Comparison of ENCODE assay signal across 28 cellular contexts in the genomic region with DNA sequence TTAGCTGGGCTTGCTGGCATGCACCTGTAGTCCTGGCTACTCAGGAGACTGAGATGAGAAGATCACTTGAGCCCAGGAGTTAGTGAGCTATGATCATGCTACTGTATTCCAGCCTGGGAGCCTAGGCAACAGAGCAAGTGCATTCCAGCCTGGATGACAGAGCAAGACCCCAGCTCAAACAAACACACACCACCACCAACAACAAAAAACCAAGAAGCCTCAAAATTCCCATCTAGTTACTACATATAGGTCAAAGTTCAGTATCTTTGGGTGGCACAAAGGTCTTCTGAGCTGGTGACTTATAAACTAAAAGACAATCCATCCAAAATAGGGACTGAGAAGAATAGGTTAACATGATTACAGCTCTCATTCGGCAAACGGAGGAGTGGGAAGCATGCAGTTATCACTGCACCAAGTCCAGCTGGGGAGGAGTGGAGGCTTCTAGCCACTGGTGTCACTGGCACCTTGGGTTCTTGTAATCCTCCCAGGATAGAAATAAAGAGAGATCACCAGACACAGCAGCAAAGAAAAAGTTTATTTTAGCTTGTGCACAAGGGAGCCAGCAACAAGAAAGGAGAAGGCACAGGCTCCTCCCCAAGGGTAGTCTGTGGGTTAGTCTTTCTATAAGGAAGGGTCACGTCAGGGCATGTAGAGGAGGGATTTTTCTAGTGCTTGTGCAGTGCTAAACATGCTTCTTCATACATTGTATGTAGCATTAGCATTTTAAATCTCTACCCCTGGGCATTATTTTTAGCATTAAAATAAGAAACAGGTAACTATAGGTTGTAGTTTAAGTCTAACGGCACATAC. TPM values are rescaled to one million over a fixed set of nuclear protein-coding genes. Genes with fewer than 3 reads are reported as not detected.
DNase-seq lines count a peak whose midpoint lies in the region; ATAC-seq, FAIRE-seq and TF ChIP-seq lines count a peak whose summit lies in the region.
"Had no signal": no experiment of that assay in that cellular context is flagged by ENCODE, and none has a peak within 500 bp of the region (broad histone marks: within the 10 kb centered on the region; RNA-seq: fewer than 3 reads in every experiment).

No MANE protein-coding gene starts in this region.

- no TSS peak for BruUV-seq in GM12878 (replicated peaks; lab: Mats Ljungman, UMichigan)

- H3K4me3 Mint-ChIP-seq in GM23338 (no peak overlapping the region), nephron (no peak overlapping the region)
- H3K4me3 Mint-ChIP-seq: activated CD4-positive, alpha-beta T cell treated with anti-CD3 and anti-CD28 coated beads for 36 hours; H9; memory B cell; T-helper 17 cell had no signal

- H3K27me3 Mint-ChIP-seq in GM23338 (ENCODE audit: insufficient read depth, low read depth, poor library complexity) (peaks cover 3% of the 10 kb centered on the region), nephron (ENCODE audit: low read depth) (no peaks in the 10 kb centered on the region)
- H3K27me3 Mint-ChIP-seq: activated CD4-positive, alpha-beta T cell treated with anti-CD3 and anti-CD28 coated beads for 36 hours had no signal

- no peaks in the 10 kb centered on the region for H3K27me3 ChIP-seq in GM23338 (ENCODE audit: insufficient read depth)
- 0 out of 4 replicates have a peak, but pooled peaks cover 0 to 2% of the 10 kb centered on the region in 2 experiments for H3K27me3 ChIP-seq in GM12878 (replicated peaks in 1 of 2; ENCODE audit: control insufficient read depth in 2 of 2, insufficient read depth in 2 of 2, low read length in 1 of 2)
- H3K27me3 ChIP-seq in right atrium auricular region: no peaks in the 10 kb centered on the region
- H3K27me3 ChIP-seq: BLaER1, MG63, tibial nerve had no signal

- 48% methylated on average over 4 of the region's 4 CpGs for WGBS in GM12878 (ENCODE audit: insufficient coverage, insufficient replicate concordance, low lambda C conversion rate, missing lambda C conversion rate)

- no peak overlapping the region for H3K4me2 ChIP-seq in GM23338
- H3K4me2 ChIP-seq in GM12878 (ENCODE audit: control insufficient read depth, insufficient read depth): no peak overlapping the region
- H3K4me2 ChIP-seq: BLaER1 had no signal

- H3K4me3 ChIP-seq in GM23338: no peak overlapping the region
- no peak overlapping the region for H3K4me3 ChIP-seq in GM12878
- H3K4me3 ChIP-seq in right atrium auricular region: no peak overlapping the region
- H3K4me3 ChIP-seq: BLaER1, K562, MG63, prostate gland, SK-N-MC, tibial nerve had no signal

- DNase-seq in GM23338 (ENCODE audit: low spot score) (no peak), GM12878 (ENCODE audit: low read depth, low spot score) (no peak), right atrium auricular region (ENCODE audit: low spot score) (no peak), mucosa of gallbladder (ENCODE audit: low spot score) (no peak), NCI-H2196 treated with DMSO at 0.1 percent for 48 hours (lab: John Stamatoyannopoulos, UW; ENCODE audit: unreplicated experiment) (no peak)
- DNase-seq in effector CD4-positive, alpha-beta T cell: no peak
- DNase-seq: ACHN; activated CD4-positive, alpha-beta T cell treated with anti-CD3 and anti-CD28 coated beads for 36 hours; activated effector memory CD4-positive, alpha-beta T cell treated with anti-CD3 and anti-CD28 coated beads, Interleukin-2, amount 50 U/mL, for 16 hours; activated T-cell treated with anti-CD3 and anti-CD28 coated beads, Interleukin-2, amount 50 U/mL, for 1 hour; DMS153; H9; MG63; NCI-H2029 treated with DMSO at 0.1 percent for 48 hours; NCI-H2227 treated with DMSO at 0.1 percent for 48 hours; NCI-H526 treated with DMSO at 0.1 percent for 48 hours; T-helper 17 cell had no signal

- no peak for TF ChIP-seq RAD21 in GM12878 (IDR thresholded peaks at IDR 0.05; ENCODE audit: insufficient read depth, low read depth, low read length)

- no peaks in the 10 kb centered on the region for H3K9me3 Mint-ChIP-seq in GM23338
- H3K9me3 Mint-ChIP-seq in nephron: no peaks in the 10 kb centered on the region
- H3K9me3 Mint-ChIP-seq: H9, memory B cell had no signal

- in situ Hi-C loops in GM12878 (cut with MboI): no loop called here

- H3K79me2 ChIP-seq in GM23338 (replicated peaks; ENCODE audit: insufficient read depth) (no peaks in the 10 kb centered on the region), GM12878 (ENCODE audit: control insufficient read depth, insufficient read depth, low read length) (no peaks in the 10 kb centered on the region)

- H3K36me3 ChIP-seq in GM23338 (ENCODE audit: insufficient read depth): no peaks in the 10 kb centered on the region
- no peaks in the 10 kb centered on the region for H3K36me3 ChIP-seq in GM12878 (ENCODE audit: control insufficient read depth in 2 of 2, insufficient read depth in 2 of 2, low read length in 1 of 2)
- no peaks in the 10 kb centered on the region for H3K36me3 ChIP-seq in right atrium auricular region
- H3K36me3 ChIP-seq: BLaER1, MG63, prostate gland, tibial nerve had no signal

- H3K36me3 Mint-ChIP-seq in GM23338 (ENCODE audit: low read depth): no peaks in the 10 kb centered on the region
- no peaks in the 10 kb centered on the region for H3K36me3 Mint-ChIP-seq in nephron (ENCODE audit: low read depth)
- H3K36me3 Mint-ChIP-seq: memory B cell had no signal

- RAD21 ChIA-PET in GM12878 (lab: Charles Lee; ENCODE audit: unreplicated experiment): no interaction called here

- H3K27ac ChIP-seq in GM23338 (ENCODE audit: low read depth): no peak overlapping the region
- H3K27ac ChIP-seq in GM12878 (ENCODE audit: control insufficient read depth, insufficient read depth): no peak overlapping the region
- peak overlapping the region; percentile 11 to 16 for H3K27ac ChIP-seq in right atrium auricular region
- H3K27ac ChIP-seq: BLaER1, prostate gland, SK-N-MC, tibial nerve had no signal

- no peak for TF ChIP-seq POLR2A in GM12878 (IDR thresholded peaks at IDR 0.05; ENCODE audit: low read depth, low read length)

- H3K4me1 Mint-ChIP-seq in GM23338 (peaks cover 14% of the 10 kb centered on the region), nephron (peaks cover 11% of the 10 kb centered on the region)
- H3K4me1 Mint-ChIP-seq: activated CD4-positive, alpha-beta T cell treated with anti-CD3 and anti-CD28 coated beads for 36 hours; memory B cell; T-helper 17 cell had no signal

- H3K9me3 ChIP-seq in GM12878 (replicated peaks; ENCODE audit: control insufficient read depth, insufficient read depth, low read length): no peaks in the 10 kb centered on the region
- no peaks in the 10 kb centered on the region for H3K9me3 ChIP-seq in right atrium auricular region
- H3K9me3 ChIP-seq: BLaER1, MG63, prostate gland, tibial nerve had no signal

- H3K4me1 ChIP-seq in GM23338 (ENCODE audit: insufficient read depth) (no peaks in the 10 kb centered on the region), GM12878 (ENCODE audit: control insufficient read depth, insufficient read depth, low read length) (no peaks in the 10 kb centered on the region), right atrium auricular region (peaks cover 0 to 3% of the 10 kb centered on the region in 2 donors)
- H3K4me1 ChIP-seq: BLaER1, prostate gland had no signal

- ATAC-seq in GM23338 (no peak), GM12878 (peak; percentile 50; the same call in 2 of the 3 replicates)
- ATAC-seq: activated CD4-positive, alpha-beta T cell treated with anti-CD3 and anti-CD28 coated beads for 36 hours; K562; T-helper 17 cell had no signal

- CTCF ChIA-PET in GM12878 (lab: Yijun Ruan, JAX): interaction anchor here (0.7 to 1.0 kb wide), 3 partner anchors 15 to 85 kb away, joined by 3 read pairs; no protein-coding TSS in a partner anchor

- no peaks in the 10 kb centered on the region for H3F3A ChIP-seq in GM23338 (replicated peaks; ENCODE audit: low read depth)

- H3K9ac ChIP-seq in GM12878 (ENCODE audit: control insufficient read depth, insufficient read depth, low read length): no peak overlapping the region
- H3K9ac ChIP-seq: BLaER1 had no signal

- TF ChIP-seq CTCF in GM23338 (conservative IDR thresholded peaks at IDR 0.05; ENCODE audit: low read depth in 2 of 2) (no peak), GM12878 (IDR thresholded peaks at IDR 0.05 in 2 of 3, conservative IDR thresholded peaks at IDR 0.05 in 1 of 3; ENCODE audit: control insufficient read depth in 2 of 3, extremely low read depth in 1 of 3, insufficient read depth in 1 of 3, low read depth in 3 of 3, low read length in 3 of 3) (no peak), right atrium auricular region (IDR thresholded peaks at IDR 0.05) (no peak), nephron (IDR thresholded peaks at IDR 0.05; ENCODE audit: unreplicated experiment in 3 of 3) (no peak)

- H4K20me1 ChIP-seq in GM23338 (replicated peaks; ENCODE audit: insufficient read depth) (no peaks in the 10 kb centered on the region), GM12878 (ENCODE audit: control insufficient read depth, insufficient read depth) (no peaks in the 10 kb centered on the region)
- H4K20me1 ChIP-seq: BLaER1 had no signal

- intact Hi-C loops in GM12878 (cut with micrococcal nuclease; ENCODE audit: unreplicated experiment): no loop called here

- POLR2A ChIA-PET in GM12878 (lab: Charles Lee): no interaction called here

- H3K27ac Mint-ChIP-seq in GM23338 (peak overlapping the region; percentile 5; the same call in 1 of the 2 replicates), nephron (peak overlapping the region in 2 of 3 experiments; percentile 72 to 95)
- H3K27ac Mint-ChIP-seq: activated CD4-positive, alpha-beta T cell treated with anti-CD3 and anti-CD28 coated beads for 36 hours; H9; memory B cell; T-helper 17 cell had no signal

- no peaks in the 10 kb centered on the region for H3K9me2 ChIP-seq in GM23338 (ENCODE audit: insufficient read depth)

- no peak for FAIRE-seq in GM12878 (lab: Jason Lieb, UNC)
- FAIRE-seq: K562 had no signal

- H2AFZ ChIP-seq in GM23338 (peak overlapping the region; percentile 95), GM12878 (ENCODE audit: control insufficient read depth, low read depth, low read length) (no peak overlapping the region)

- SMC1A ChIA-PET in GM12878 (lab: Charles Lee; ENCODE audit: uncharacterized antibody, unreplicated experiment): interaction anchor here (0.7 to 1.6 kb wide), 3 partner anchors 9 to 19 kb away, joined by 4 to 5 read pairs (median 4); no protein-coding TSS in a partner anchor

- TF ChIP-seq EP300 in GM12878 (IDR thresholded peaks at IDR 0.05; ENCODE audit: borderline replicate concordance in 1 of 2, control insufficient read depth in 1 of 2, low read depth in 2 of 2, low read length in 2 of 2): no peak

RNA-seq across cellular contexts. Expression of a gene that starts 57.5 kb away (rescaled TPM):
- total RNA-seq in GM23338 (2014; rRNA removed; shearing (Covaris generic)): not detected in 2 replicates
- 0.26 and 0.37 TPM in 2 replicates for polyA plus RNA-seq in GM23338 (2016; fragmentation: Nextera tagmentation; extraction: Ambion mirVana)
- not detected in 2 replicates for total RNA-seq in GM12878 (2013; cell fraction: nucleolus; rRNA removed)
- total RNA-seq in GM12878 (2014; rRNA removed): 0.23 TPM in 1 of 2 replicates, not detected in the other
- 0.23 and 0.40 TPM in 2 replicates for total RNA-seq in GM12878 (2014; rRNA removed; fragmentation: Illumina TruSeq; extraction: Trizol)
- total RNA-seq in GM12878 (2021): 0.43 and 0.59 TPM in 2 replicates
- polyA plus RNA-seq in GM12878 (2011; ENCODE audit: low read depth): not detected
- 0.13 and 0.27 TPM in 2 replicates for polyA plus RNA-seq in GM12878 (2011; rRNA removed)
- polyA plus RNA-seq in GM12878 (2011; cell fraction: cytosol; rRNA removed): 0.10 TPM in 2 replicates
- 0.44 and 0.84 TPM in 2 replicates for polyA plus RNA-seq in GM12878 (2011; cell fraction: nucleus; rRNA removed)
- 0.18 TPM in 1 of 2 replicates, not detected in the other for polyA plus RNA-seq in GM12878 (2012)
- not detected in 2 replicates for polyA plus RNA-seq in GM12878 (2014; fragmentation: Illumina TruSeq; extraction: Trizol)
- not detected for polyA plus RNA-seq in GM12878 (2014; fragmentation: Nextera tagmentation; extraction: Ambion mirVana)
- 0.99 TPM in 1 of 2 replicates, not detected in the other for polyA plus RNA-seq in GM12878 (2014; rRNA removed)
- not detected for polyA plus RNA-seq in GM12878 (2016; fragmentation: Nextera tagmentation; extraction: Ambion mirVana)
- polyA minus RNA-seq in GM12878 (2011; rRNA and poly(A)+ RNA removed): not detected in 2 replicates
- 3.1 TPM in 1 of 2 replicates, not detected in the other for polyA minus RNA-seq in GM12878 (2011; cell fraction: cytosol; rRNA and poly(A)+ RNA removed)
- 0.85 and 1.1 TPM in 2 replicates for polyA minus RNA-seq in GM12878 (2011; cell fraction: nucleus; rRNA and poly(A)+ RNA removed)
- not detected for total RNA-seq in right atrium auricular region
- total RNA-seq in mucosa of gallbladder: 9.9 TPM
- total RNA-seq: glomerular endothelial cell, kidney epithelial cell, RPMI7951, skeletal muscle tissue had no signal

Comparison
In these comparisons a context has a peak if more than half of its experiments do, and no peak if none do; other contexts are left out.
1. H3K27ac ChIP-seq: peak in right atrium auricular region (2 of 2); none in GM23338 (single experiment) and GM12878 (single experiment).